Comparison of ENCODE assay signal across 12 cellular contexts in the genomic region with DNA sequence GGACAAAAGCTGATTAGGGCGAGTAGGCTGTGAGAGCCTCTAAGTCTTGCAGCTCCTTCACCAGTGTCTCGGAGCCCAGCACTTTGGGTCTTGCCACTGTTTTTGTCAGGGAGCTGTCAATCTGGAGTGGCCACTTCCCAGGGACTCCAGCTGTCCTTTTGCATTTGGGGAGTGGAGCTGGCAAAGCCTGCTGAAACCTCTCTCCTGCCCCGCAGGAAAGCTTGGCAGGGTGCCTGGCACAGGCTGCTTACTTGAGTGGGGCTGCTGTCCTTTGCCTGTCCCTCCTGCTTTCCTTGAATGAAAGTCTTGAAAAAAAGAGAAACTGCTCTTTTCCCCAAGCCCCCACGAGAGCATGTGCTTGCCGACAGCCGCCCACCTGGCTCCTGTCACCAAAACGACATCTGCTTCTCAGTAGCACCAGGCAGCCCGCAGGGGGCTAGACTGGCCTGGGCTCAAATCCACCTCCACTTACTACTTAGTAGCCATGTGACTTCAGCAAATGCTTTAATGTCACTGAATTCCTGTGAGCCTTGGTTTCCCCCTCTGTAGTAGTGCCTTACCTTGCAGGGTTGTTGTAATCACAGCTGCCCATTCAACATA. TPM values are rescaled to one million over a fixed set of nuclear protein-coding genes. Genes with fewer than 3 reads are reported as not detected.
DNase-seq lines count a peak whose midpoint lies in the region; ATAC-seq, FAIRE-seq and TF ChIP-seq lines count a peak whose summit lies in the region.
"Had no signal": no experiment of that assay in that cellular context is flagged by ENCODE, and none has a peak within 500 bp of the region (broad histone marks: within the 10 kb centered on the region; RNA-seq: fewer than 3 reads in every experiment).

No MANE protein-coding gene starts in this region.

- no peak for TF ChIP-seq POLR2A in GM12891 (IDR thresholded peaks at IDR 0.05; ENCODE audit: low read depth, low read length)

- no peaks in the 10 kb centered on the region for H3K9me3 ChIP-seq in osteoblast (ENCODE audit: low read depth, low read length)
- H3K9me3 ChIP-seq: tibial artery had no signal

- peak overlapping the region; percentile 13 for H3K4me2 ChIP-seq in osteoblast (ENCODE audit: insufficient read depth, low read length)
- H3K4me2 ChIP-seq: KMS-11 had no signal

- no peaks in the 10 kb centered on the region for H3K36me3 ChIP-seq in osteoblast (ENCODE audit: insufficient read depth, low read length)
- H3K36me3 ChIP-seq: tibial artery had no signal

- no peak overlapping the region for H3K27ac ChIP-seq in osteoblast (ENCODE audit: low read depth, low read length)
- H3K27ac ChIP-seq: KMS-11, tibial artery had no signal

- H2AFZ ChIP-seq in osteoblast (ENCODE audit: low read length): no peak overlapping the region

- peaks cover 88% of the 10 kb centered on the region for H3K79me2 ChIP-seq in osteoblast (ENCODE audit: insufficient read depth, low read length)

- FAIRE-seq in GM12891 (lab: Jason Lieb, UNC): no peak
- FAIRE-seq: kidney had no signal

- DNase-seq in G401 (ENCODE audit: low spot score): peak; percentile 87
- DNase-seq in NCI-H82 treated with DMSO at 0.1 percent for 48 hours (lab: John Stamatoyannopoulos, UW; ENCODE audit: unreplicated experiment): peak; percentile 53
- DNase-seq in fibroblast of villous mesenchyme (ENCODE audit: low read depth): no peak
- DNase-seq in osteoblast (ENCODE audit: insufficient read length, low spot score, missing footprints): no peak
- no peak for DNase-seq in GM12891 (ENCODE audit: insufficient read length, low spot score)
- no peak for DNase-seq in T-helper 2 cell
- DNase-seq in EL: no peak
- DNase-seq: cortex of kidney, kidney had no signal

- H3K4me3 ChIP-seq in fibroblast of villous mesenchyme (ENCODE audit: low read depth, low read length): no peak overlapping the region
- H3K4me3 ChIP-seq in osteoblast (ENCODE audit: insufficient read depth, low read length): no peak overlapping the region
- H3K4me3 ChIP-seq: tibial artery had no signal

- TF ChIP-seq CTCF in fibroblast of villous mesenchyme (IDR thresholded peaks at IDR 0.05; ENCODE audit: insufficient read depth, low read depth, low read length) (peak; percentile 6), osteoblast (IDR thresholded peaks at IDR 0.05; ENCODE audit: extremely low read depth, low read depth, low read length) (no peak)

- H4K20me1 ChIP-seq in osteoblast (ENCODE audit: insufficient read depth, low read length): peaks cover 7% of the 10 kb centered on the region

- in situ Hi-C loops in G401 (cut with HindIII; ENCODE audit: low sequenced_read_pairs): no loop called here

- no peaks in the 10 kb centered on the region for H3K27me3 ChIP-seq in osteoblast (ENCODE audit: insufficient read depth, low read length)
- H3K27me3 ChIP-seq: tibial artery had no signal

- ATAC-seq in GM21515 (IDR thresholded peaks at IDR 0.05; ENCODE audit: unreplicated experiment): no peak

- no peaks in the 10 kb centered on the region for H3K4me1 ChIP-seq in osteoblast (ENCODE audit: insufficient read depth, low read length)

TF ChIP-seq in GM12891, 5 proteins besides CTCF, POLR2A, EP300 and RAD21:
- TF ChIP-seq SPI1 (IDR thresholded peaks at IDR 0.05; ENCODE audit: low read depth, low read length) (no peak), POLR2AphosphoS5 (IDR thresholded peaks at IDR 0.05; ENCODE audit: low read depth, low read length) (no peak), PAX5 (IDR thresholded peaks at IDR 0.05; ENCODE audit: insufficient read depth, low read length, severe bottlenecking) (no peak), TAF1 (IDR thresholded peaks at IDR 0.05; ENCODE audit: low read depth, low read length) (no peak), POU2F2 (IDR thresholded peaks at IDR 0.05; ENCODE audit: low read depth, low read length) (no peak)

RNA-seq across cellular contexts. Expression of gene USP13, which starts 13.7 kb away (rescaled TPM):
- 13.3 and 14.0 TPM in 2 replicates for total RNA-seq in G401 (2014; rRNA removed; shearing (Covaris generic))
- 7.8 and 11.9 TPM in 2 replicates for total RNA-seq in fibroblast of villous mesenchyme
- 9.4 and 12.7 TPM in 2 replicates for total RNA-seq in osteoblast
- polyA plus RNA-seq in GM12891 (2012; ENCODE audit: low read depth, missing spikeins): 2.6 TPM

Comparison
In these comparisons a context has a peak if more than half of its experiments do, and no peak if none do; other contexts are left out.
1. DNase-seq: peak in G401 (single experiment) and NCI-H82 treated with DMSO at 0.1 percent for 48 hours (single experiment); none in fibroblast of villous mesenchyme (single experiment), osteoblast (single experiment), GM12891 (single experiment), T-helper 2 cell (0 of 5) and EL (single experiment).